ENCODE assay signal across 8 cellular contexts in the genomic region with DNA sequence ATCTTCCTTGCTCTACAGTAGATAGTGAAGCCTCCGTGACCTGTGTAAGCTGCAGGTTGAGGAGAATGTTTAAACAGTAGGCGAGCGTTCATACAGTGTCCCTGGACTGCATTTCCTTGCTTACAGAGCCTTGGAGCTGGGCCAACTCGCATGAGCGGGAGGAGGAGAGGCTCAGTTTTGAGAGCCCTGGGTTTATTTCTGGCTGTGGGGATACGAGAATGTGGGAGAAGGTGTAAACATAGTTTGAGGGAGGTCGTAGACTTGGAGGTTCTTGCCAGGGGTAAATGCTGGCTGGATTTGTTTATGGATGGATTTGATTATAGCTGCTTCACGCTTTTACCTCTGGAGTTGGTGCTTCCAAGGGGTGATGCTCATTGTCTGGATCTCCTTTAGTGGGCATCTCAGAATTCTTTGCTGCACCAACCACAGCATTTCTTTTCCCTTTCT. TPM values are rescaled to one million over a fixed set of nuclear protein-coding genes. Genes with fewer than 3 reads are reported as not detected.
DNase-seq lines count a peak whose midpoint lies in the region; ATAC-seq and TF ChIP-seq lines count a peak whose summit lies in the region.

No MANE protein-coding gene starts in this region.

- H3K36me3 ChIP-seq in Caco-2 (ENCODE audit: control insufficient read depth, insufficient read depth, low read length): no peaks in the 10 kb centered on the region; the same call in 1 of the 2 replicates
- no peaks in the 10 kb centered on the region for H3K36me3 ChIP-seq in naive thymus-derived CD4-positive, alpha-beta T cell (ENCODE audit: control insufficient read depth in 2 of 3, insufficient read depth in 3 of 3, low read length in 3 of 3)

- no peaks in the 10 kb centered on the region for H3K9me3 ChIP-seq in Caco-2
- no peaks in the 10 kb centered on the region for H3K9me3 ChIP-seq in naive thymus-derived CD4-positive, alpha-beta T cell (ENCODE audit: control insufficient read depth in 2 of 3, low read length in 3 of 3)

- BruUV-seq in Caco-2 (replicated peaks; lab: Mats Ljungman, UMichigan): no TSS peak

- no peaks in the 10 kb centered on the region for H3K9me3 Mint-ChIP-seq in Caco-2 (ENCODE audit: unreplicated experiment)
- H3K9me3 Mint-ChIP-seq in naive thymus-derived CD4-positive, alpha-beta T cell: peaks cover 0 to 2% (median 0%) of the 10 kb centered on the region in 11 donors

- no peak overlapping the region for H3K4me3 Mint-ChIP-seq in Caco-2 (ENCODE audit: unreplicated experiment)
- H3K4me3 Mint-ChIP-seq in naive thymus-derived CD4-positive, alpha-beta T cell: no peak overlapping the region

- no peaks in the 10 kb centered on the region for H3K27me3 Mint-ChIP-seq in Caco-2 (ENCODE audit: insufficient read depth, unreplicated experiment)
- peaks cover 0 to 10% (median 4%) of the 10 kb centered on the region in 5 donors for H3K27me3 Mint-ChIP-seq in naive thymus-derived CD4-positive, alpha-beta T cell

- H3K27ac Mint-ChIP-seq in Caco-2 (ENCODE audit: unreplicated experiment): peak overlapping the region; percentile 3
- no peak overlapping the region for H3K27ac Mint-ChIP-seq in naive thymus-derived CD4-positive, alpha-beta T cell

- POLR2A ChIA-PET in Caco-2 (lab: Charles Lee): no interaction called here
- POLR2A ChIA-PET in naive thymus-derived CD4-positive, alpha-beta T cell (lab: Charles Lee): no interaction called here

- H3K4me3 ChIP-seq in Caco-2 (ENCODE audit: low read depth, low read length): no peak overlapping the region
- H3K4me3 ChIP-seq in naive thymus-derived CD4-positive, alpha-beta T cell (ENCODE audit: low read length): no peak overlapping the region

- no peak for TF ChIP-seq CTCF in Caco-2 (IDR thresholded peaks at IDR 0.05; ENCODE audit: insufficient read depth in 1 of 2, low read depth in 1 of 2, low read length in 1 of 2, severe bottlenecking in 1 of 2, unreplicated experiment in 1 of 2)

- peaks cover 80% of the 10 kb centered on the region for H3K4me1 Mint-ChIP-seq in Caco-2 (ENCODE audit: low read depth, unreplicated experiment)
- peaks cover 0 to 22% (median 0%) of the 10 kb centered on the region in 7 donors for H3K4me1 Mint-ChIP-seq in naive thymus-derived CD4-positive, alpha-beta T cell

- DNase-seq in Caco-2 (no peak), NCI-H510A (lab: John Stamatoyannopoulos, UW) (peak; percentile 58), 8988T (no peak), HuH-7.5 (ENCODE audit: low spot score) (no peak), CD1c-positive myeloid dendritic cell (ENCODE audit: extremely low spot score) (no peak)
- DNase-seq in naive thymus-derived CD4-positive, alpha-beta T cell: no peak

- ATAC-seq in esophagus mucosa: peak; percentile 33
- ATAC-seq in naive thymus-derived CD4-positive, alpha-beta T cell: peak; percentile 26
- no peak for ATAC-seq in HG03159 (IDR thresholded peaks at IDR 0.05; ENCODE audit: unreplicated experiment)

- H3K4me1 ChIP-seq in Caco-2: peaks cover 90% of the 10 kb centered on the region
- no peaks in the 10 kb centered on the region for H3K4me1 ChIP-seq in naive thymus-derived CD4-positive, alpha-beta T cell (ENCODE audit: control insufficient read depth in 2 of 2, insufficient read depth in 2 of 2, low read length in 2 of 2)

- H3K36me3 Mint-ChIP-seq in Caco-2 (ENCODE audit: insufficient read depth, unreplicated experiment): peaks cover 95% of the 10 kb centered on the region
- peaks cover 0 to 10% (median 0%) of the 10 kb centered on the region in 5 donors for H3K36me3 Mint-ChIP-seq in naive thymus-derived CD4-positive, alpha-beta T cell

- H3K27me3 ChIP-seq in Caco-2 (replicated peaks; ENCODE audit: control insufficient read depth, insufficient read depth, low read length): no peaks in the 10 kb centered on the region
- no peaks in the 10 kb centered on the region for H3K27me3 ChIP-seq in naive thymus-derived CD4-positive, alpha-beta T cell (ENCODE audit: control insufficient read depth in 2 of 2, insufficient read depth in 2 of 2, low read length in 2 of 2)

- CTCF ChIA-PET in Caco-2 (lab: Charles Lee): no interaction called here
- CTCF ChIA-PET in naive thymus-derived CD4-positive, alpha-beta T cell (lab: Charles Lee): no interaction called here

- H3K27ac ChIP-seq in naive thymus-derived CD4-positive, alpha-beta T cell (ENCODE audit: low read depth, low read length): no peak overlapping the region

- intact Hi-C loops in Caco-2 (cut with micrococcal nuclease; ENCODE audit: unreplicated experiment): no loop called here
- intact Hi-C loops in naive thymus-derived CD4-positive, alpha-beta T cell (cut with micrococcal nuclease): no loop called here

RNA-seq across cellular contexts. Expression of a gene that starts 20.8 kb away (rescaled TPM):
- 270 and 292 TPM in 2 replicates for total RNA-seq in Caco-2 (2022)
- 15.2 TPM for total RNA-seq in esophagus mucosa
- total RNA-seq in naive thymus-derived CD4-positive, alpha-beta T cell: 1 to 10 TPM in 3 of 5 experiments, under 1 TPM in 2; 0.75 to 7.1 (median 1.2) TPM
- under 1 TPM; 0.10 to 0.13 TPM for polyA plus RNA-seq in naive thymus-derived CD4-positive, alpha-beta T cell

Comparison
In these comparisons a context has a peak if more than half of its experiments do, and no peak if none do; other contexts are left out.
1. RNA of a gene that starts 20.8 kb away (total RNA-seq): 270 to 292 TPM in Caco-2; 15.2 TPM in esophagus mucosa (single experiment) and 0.75 to 7.1 TPM in naive thymus-derived CD4-positive, alpha-beta T cell; every median in the first group is over 10 times any median in the second.